ENCODE assay signal across 26 cellular contexts in genomic region chr6:29679962-29680361, GRCh38. TPM values are rescaled to one million over a fixed set of nuclear protein-coding genes. Genes with fewer than 3 reads are reported as not detected.
DNase-seq lines count a peak whose midpoint lies in the region; ATAC-seq, FAIRE-seq and TF ChIP-seq lines count a peak whose summit lies in the region.
"Had no signal": no experiment of that assay in that cellular context is flagged by ENCODE, and none has a peak within 500 bp of the region (broad histone marks: within the 10 kb centered on the region; RNA-seq: fewer than 3 reads in every experiment).

No MANE protein-coding gene starts in this region.

- CTCF ChIA-PET in K562 (lab: Yijun Ruan, JAX; ENCODE audit: low intra/inter-chr PET ratio): no interaction called here

- H3K27ac Mint-ChIP-seq in IgD-negative memory B cell: no peak overlapping the region
- H3K27ac Mint-ChIP-seq: activated CD4-positive, alpha-beta T cell treated with anti-CD3 and anti-CD28 coated beads, Interleukin-2, amount 10 ng/mL, durations not matched to agents 7 days and 5 days; CD4-positive, alpha-beta T cell; neural progenitor cell had no signal

- no peaks in the 10 kb centered on the region for H3K9me3 Mint-ChIP-seq in IgD-negative memory B cell
- H3K9me3 Mint-ChIP-seq: activated CD4-positive, alpha-beta T cell treated with anti-CD3 and anti-CD28 coated beads, Interleukin-2, amount 10 ng/mL, durations not matched to agents 7 days and 5 days; CD4-positive, alpha-beta T cell had no signal

- H3K36me3 ChIP-seq in K562 (ENCODE audit: control insufficient read depth, insufficient read depth, low read length): no peaks in the 10 kb centered on the region
- H3K36me3 ChIP-seq: adrenal gland, HAP-1, neural progenitor cell, vagina had no signal

- H3K27ac ChIP-seq in K562 (ENCODE audit: extremely low read depth, low read depth, low read length): no peak overlapping the region
- H3K27ac ChIP-seq: adrenal gland, neural progenitor cell, vagina had no signal

- H2AFZ ChIP-seq in K562 (ENCODE audit: low read depth, low read length): peak overlapping the region; percentile 75
- H2AFZ ChIP-seq: neural progenitor cell had no signal

- H3K79me2 ChIP-seq in K562 (ENCODE audit: control insufficient read depth, insufficient read depth, low read length): no peaks in the 10 kb centered on the region

- no peaks in the 10 kb centered on the region for H4K20me1 ChIP-seq in K562 (replicated peaks; ENCODE audit: control insufficient read depth, insufficient read depth, low read length)

- no peak overlapping the region; a peak in 1 of 4 replicates for H3K9ac ChIP-seq in K562 (ENCODE audit: insufficient read depth in 1 of 2, low read depth in 2 of 2, low read length in 2 of 2)
- H3K9ac ChIP-seq: neural progenitor cell had no signal

- peak; percentile 68 for ATAC-seq in K562
- ATAC-seq in HG02623 (IDR thresholded peaks at IDR 0.05; ENCODE audit: unreplicated experiment): no peak
- ATAC-seq: left ventricle myocardium superior, mucosa of descending colon had no signal

- no peaks in the 10 kb centered on the region for H3K9me1 ChIP-seq in K562 (ENCODE audit: control insufficient read depth, insufficient read depth, low read length)

- no peak for TF ChIP-seq CTCF in K562 (IDR thresholded peaks at IDR 0.05 in 2 of 3, conservative IDR thresholded peaks at IDR 0.05 in 1 of 3; ENCODE audit: insufficient read depth in 2 of 3, low read depth in 1 of 3, low read length in 3 of 3)

- peaks cover 7% of the 10 kb centered on the region for H3K27me3 Mint-ChIP-seq in IgD-negative memory B cell
- H3K27me3 Mint-ChIP-seq: activated CD4-positive, alpha-beta T cell treated with anti-CD3 and anti-CD28 coated beads, Interleukin-2, amount 10 ng/mL, durations not matched to agents 7 days and 5 days had no signal

- POLR2A ChIA-PET in K562 (lab: Yijun Ruan, JAX): interaction anchor here (0.7 kb wide), 1 partner anchor 1540 kb away, joined by 3 read pairs; no protein-coding TSS in a partner anchor

- no peaks in the 10 kb centered on the region for H3K9me3 ChIP-seq in K562 (replicated peaks; ENCODE audit: control insufficient read depth, insufficient read depth, low read depth, low read length)
- H3K9me3 ChIP-seq: adrenal gland, HAP-1, mucosa of descending colon, vagina had no signal

- no peak for TF ChIP-seq POLR2A in K562 (conservative IDR thresholded peaks at IDR 0.05)

- H3K4me1 ChIP-seq in K562 (replicated peaks in 1 of 2; ENCODE audit: control insufficient read depth in 2 of 2, insufficient read depth in 2 of 2, low read length in 2 of 2): peaks cover 0 to 9% of the 10 kb centered on the region in 2 experiments; a peak in 2 of 5 replicates
- H3K4me1 ChIP-seq: adrenal gland, HAP-1, vagina had no signal

- BruUV-seq in K562 (replicated peaks; lab: Mats Ljungman, UMichigan): no TSS peak

- peaks cover 21 to 33% of the 10 kb centered on the region in 2 experiments; a peak in 3 of 5 replicates for H3K27me3 ChIP-seq in K562 (ENCODE audit: control insufficient read depth in 2 of 2, insufficient read depth in 2 of 2, low read length in 2 of 2)
- H3K27me3 ChIP-seq: adrenal gland, neural progenitor cell, vagina had no signal

- DNase-seq in ELF-1 (ENCODE audit: low read depth, low spot score) (peak; percentile 36), K562 (ENCODE audit: extremely low read depth in 1 of 4, low spot score in 3 of 4) (peak in 2 of 4 experiments; percentile 14 to 21), islet precursor cell (peak; percentile 44), NCI-H1048 (lab: John Stamatoyannopoulos, UW) (no peak), medulla oblongata (ENCODE audit: extremely low spot score) (no peak)
- DNase-seq: activated CD4-positive, alpha-beta T cell treated with anti-CD3 and anti-CD28 coated beads, Interleukin-2, amount 10 ng/mL, durations not matched to agents 7 days and 5 days; activated CD8-positive, alpha-beta memory T cell treated with anti-CD3 and anti-CD28 coated beads, Interleukin-2, amount 50 U/mL, for 48 hours; activated gamma-delta T cell; adrenal gland; CD4-positive, alpha-beta T cell; KBM-7; left ventricle myocardium superior; mucosa of descending colon; NCI-H1930; NCI-H226; NCI-H748 treated with DMSO at 0.1 percent for 48 hours; Right ventricle myocardium superior; SW 1271 had no signal

- no peak for TF ChIP-seq EP300 in K562 (IDR thresholded peaks at IDR 0.05; ENCODE audit: low read length)

- no peak for TF ChIP-seq RAD21 in K562 (CRISPR knock-in tag; conservative IDR thresholded peaks at IDR 0.05 in 1 of 2, IDR thresholded peaks at IDR 0.05 in 1 of 2)

- H3K4me1 Mint-ChIP-seq in IgD-negative memory B cell: peaks cover 5 to 10% (median 6%) of the 10 kb centered on the region in 3 donors

- no peaks in the 10 kb centered on the region for H3K36me3 Mint-ChIP-seq in IgD-negative memory B cell
- H3K36me3 Mint-ChIP-seq: neural progenitor cell had no signal

- peak overlapping the region; percentile 35 for H3K4me2 ChIP-seq in K562 (ENCODE audit: insufficient read depth, low read length)
- H3K4me2 ChIP-seq: neural progenitor cell had no signal

- FAIRE-seq in K562 (lab: Jason Lieb, UNC): peak; percentile 46
- FAIRE-seq: endometrium had no signal

- in situ Hi-C loops in K562 (cut with MboI): no loop called here

- WGBS in K562 (ENCODE audit: insufficient coverage, low coverage, missing lambda C conversion rate): 7% methylated on average over 13 of the region's 13 CpGs

- intact Hi-C loops in K562 (cut with micrococcal nuclease): no loop called here

- peak overlapping the region in 3 of 4 donors; percentile 65 to 83 (median 74) for H3K4me3 Mint-ChIP-seq in IgD-negative memory B cell
- H3K4me3 Mint-ChIP-seq: activated CD4-positive, alpha-beta T cell treated with anti-CD3 and anti-CD28 coated beads, Interleukin-2, amount 10 ng/mL, durations not matched to agents 7 days and 5 days; CD4-positive, alpha-beta T cell; neural progenitor cell had no signal

- H3K4me3 ChIP-seq in K562: no peak overlapping the region
- H3K4me3 ChIP-seq: adrenal gland, HAP-1, mucosa of descending colon, neural progenitor cell, vagina had no signal

RNA-seq across cellular contexts. Expression of gene ZFP57, which starts 1.0 kb away (rescaled TPM):
- 1.3 TPM for polyA plus RNA-seq in IgD-negative memory B cell
- total RNA-seq in K562 (2011; cell fraction: chromatin; rRNA removed; ENCODE audit: low replicate concordance): 0.14 TPM in 1 of 2 replicates, not detected in the other
- not detected in 2 replicates for total RNA-seq in K562 (2011; cell fraction: nucleolus; rRNA removed)
- total RNA-seq in K562 (2011; cell fraction: nucleoplasm; rRNA removed): not detected in 2 replicates
- total RNA-seq in K562 (2014; rRNA removed): 0.20 and 0.23 TPM in 2 replicates
- 0.13 and 0.22 TPM in 2 replicates for total RNA-seq in K562 (2014; rRNA removed; fragmentation: Illumina TruSeq; extraction: Trizol)
- total RNA-seq in K562 (2015; rRNA removed; fragmentation: Illumina TruSeq; extraction: Trizol): 0.07 TPM in 1 of 2 replicates, not detected in the other
- 0.13 TPM in 2 replicates for total RNA-seq in K562 (2021)
- polyA plus RNA-seq in K562 (2011; rRNA removed): 0.04 TPM in 1 of 2 replicates, not detected in the other
- not detected in 2 replicates for polyA plus RNA-seq in K562 (2011; cell fraction: cytosol; rRNA removed)
- polyA plus RNA-seq in K562 (2011; cell fraction: nucleus; rRNA removed): not detected in 2 replicates
- 0.05 and 0.15 TPM in 2 replicates for polyA plus RNA-seq in K562 (2012)
- 0.10 and 0.28 TPM in 2 replicates for polyA plus RNA-seq in K562 (2014; fragmentation: Illumina TruSeq; extraction: Trizol)
- polyA plus RNA-seq in K562 (2014; fragmentation: Nextera tagmentation; extraction: Ambion mirVana): under 1 TPM; 0.07 to 0.11 TPM
- polyA plus RNA-seq in K562 (2014; rRNA removed): 0.09 and 0.28 TPM in 2 replicates
- not detected in 2 replicates for polyA minus RNA-seq in K562 (2011; rRNA and poly(A)+ RNA removed)
- polyA minus RNA-seq in K562 (2011; cell fraction: cytosol; rRNA and poly(A)+ RNA removed): not detected in 2 replicates
- not detected in 2 replicates for polyA minus RNA-seq in K562 (2011; cell fraction: nucleus; rRNA and poly(A)+ RNA removed)
- total RNA-seq: activated CD4-positive, alpha-beta T cell treated with anti-CD3 and anti-CD28 coated beads, Interleukin-2, amount 10 ng/mL, durations not matched to agents 7 days and 5 days; CD4-positive, alpha-beta T cell; left ventricle myocardium superior; mucosa of descending colon; OCI-LY7; Right ventricle myocardium superior; temporal lobe had no signal

RNA-seq across cellular contexts. Expression of gene MOG, which starts 23.1 kb away (rescaled TPM):
- polyA plus RNA-seq in IgD-negative memory B cell: not detected
- 0.48 TPM in 1 of 2 replicates, not detected in the other for total RNA-seq in K562 (2011; cell fraction: chromatin; rRNA removed; ENCODE audit: low replicate concordance)
- total RNA-seq in K562 (2011; cell fraction: nucleolus; rRNA removed): not detected in 2 replicates
- total RNA-seq in K562 (2011; cell fraction: nucleoplasm; rRNA removed): 0.15 TPM in 1 of 2 replicates, not detected in the other
- not detected in 2 replicates for total RNA-seq in K562 (2014; rRNA removed)
- not detected in 2 replicates for total RNA-seq in K562 (2014; rRNA removed; fragmentation: Illumina TruSeq; extraction: Trizol)
- total RNA-seq in K562 (2015; rRNA removed; fragmentation: Illumina TruSeq; extraction: Trizol): not detected in 2 replicates
- total RNA-seq in K562 (2021): not detected in 2 replicates
- not detected in 2 replicates for polyA plus RNA-seq in K562 (2011; rRNA removed)
- not detected in 2 replicates for polyA plus RNA-seq in K562 (2011; cell fraction: cytosol; rRNA removed)
- polyA plus RNA-seq in K562 (2011; cell fraction: nucleus; rRNA removed): not detected in 2 replicates
- not detected in 2 replicates for polyA plus RNA-seq in K562 (2012)
- polyA plus RNA-seq in K562 (2014; fragmentation: Illumina TruSeq; extraction: Trizol): not detected in 2 replicates
- not detected for polyA plus RNA-seq in K562 (2014; fragmentation: Nextera tagmentation; extraction: Ambion mirVana)
- not detected in 2 replicates for polyA plus RNA-seq in K562 (2014; rRNA removed)
- not detected in 2 replicates for polyA minus RNA-seq in K562 (2011; rRNA and poly(A)+ RNA removed)
- not detected in 2 replicates for polyA minus RNA-seq in K562 (2011; cell fraction: cytosol; rRNA and poly(A)+ RNA removed)
- not detected in 2 replicates for polyA minus RNA-seq in K562 (2011; cell fraction: nucleus; rRNA and poly(A)+ RNA removed)
- total RNA-seq: activated CD4-positive, alpha-beta T cell treated with anti-CD3 and anti-CD28 coated beads, Interleukin-2, amount 10 ng/mL, durations not matched to agents 7 days and 5 days; adrenal gland; CD4-positive, alpha-beta T cell; mucosa of descending colon; OCI-LY7; vagina had no signal
- polyA plus RNA-seq: adrenal gland had no signal

RNA-seq across cellular contexts. Expression of gene HLA-F, which starts 43.3 kb away (rescaled TPM):
- 393 TPM for polyA plus RNA-seq in IgD-negative memory B cell
- not detected in 2 replicates for total RNA-seq in K562 (2011; cell fraction: chromatin; rRNA removed; ENCODE audit: low replicate concordance)
- not detected in 2 replicates for total RNA-seq in K562 (2011; cell fraction: nucleolus; rRNA removed)
- total RNA-seq in K562 (2011; cell fraction: nucleoplasm; rRNA removed): not detected in 2 replicates
- not detected in 2 replicates for total RNA-seq in K562 (2014; rRNA removed)
- not detected in 2 replicates for total RNA-seq in K562 (2014; rRNA removed; fragmentation: Illumina TruSeq; extraction: Trizol)
- total RNA-seq in K562 (2015; rRNA removed; fragmentation: Illumina TruSeq; extraction: Trizol): not detected in 2 replicates
- total RNA-seq in K562 (2021): 0.40 and 0.89 TPM in 2 replicates
- not detected in 2 replicates for polyA plus RNA-seq in K562 (2011; rRNA removed)
- not detected in 2 replicates for polyA plus RNA-seq in K562 (2011; cell fraction: cytosol; rRNA removed)
- not detected in 2 replicates for polyA plus RNA-seq in K562 (2011; cell fraction: nucleus; rRNA removed)
- 0.43 and 1.1 TPM in 2 replicates for polyA plus RNA-seq in K562 (2012)
- not detected in 2 replicates for polyA plus RNA-seq in K562 (2014; fragmentation: Illumina TruSeq; extraction: Trizol)
- polyA plus RNA-seq in K562 (2014; fragmentation: Nextera tagmentation; extraction: Ambion mirVana): under 1 TPM; 0.46 to 0.76 TPM
- polyA plus RNA-seq in K562 (2014; rRNA removed): 0.15 TPM in 1 of 2 replicates, not detected in the other
- polyA minus RNA-seq in K562 (2011; rRNA and poly(A)+ RNA removed): not detected in 2 replicates
- not detected in 2 replicates for polyA minus RNA-seq in K562 (2011; cell fraction: cytosol; rRNA and poly(A)+ RNA removed)
- polyA minus RNA-seq in K562 (2011; cell fraction: nucleus; rRNA and poly(A)+ RNA removed): not detected in 2 replicates

RNA-seq across cellular contexts. Expression of gene GABBR1, which starts 47.0 kb away (rescaled TPM):
- polyA plus RNA-seq in IgD-negative memory B cell: 6.8 TPM
- total RNA-seq in K562 (2011; cell fraction: chromatin; rRNA removed; ENCODE audit: low replicate concordance): 315 and 347 TPM in 2 replicates
- 122 and 127 TPM in 2 replicates for total RNA-seq in K562 (2011; cell fraction: nucleolus; rRNA removed)
- 213 and 355 TPM in 2 replicates for total RNA-seq in K562 (2011; cell fraction: nucleoplasm; rRNA removed)
- total RNA-seq in K562 (2014; rRNA removed): 8.4 and 13.8 TPM in 2 replicates
- 13.8 and 18.0 TPM in 2 replicates for total RNA-seq in K562 (2014; rRNA removed; fragmentation: Illumina TruSeq; extraction: Trizol)
- total RNA-seq in K562 (2015; rRNA removed; fragmentation: Illumina TruSeq; extraction: Trizol): 20.8 and 24.1 TPM in 2 replicates
- total RNA-seq in K562 (2021): 32.0 and 43.6 TPM in 2 replicates
- 32.0 and 38.1 TPM in 2 replicates for polyA plus RNA-seq in K562 (2011; rRNA removed)
- polyA plus RNA-seq in K562 (2011; cell fraction: cytosol; rRNA removed): 26.4 and 34.1 TPM in 2 replicates
- 333 and 428 TPM in 2 replicates for polyA plus RNA-seq in K562 (2011; cell fraction: nucleus; rRNA removed)
- 38.3 and 56.3 TPM in 2 replicates for polyA plus RNA-seq in K562 (2012)
- polyA plus RNA-seq in K562 (2014; fragmentation: Illumina TruSeq; extraction: Trizol): 30.7 and 39.5 TPM in 2 replicates
- polyA plus RNA-seq in K562 (2014; fragmentation: Nextera tagmentation; extraction: Ambion mirVana): 1 to 10 TPM; 2.2 to 2.4 TPM
- 42.1 and 48.3 TPM in 2 replicates for polyA plus RNA-seq in K562 (2014; rRNA removed)
- polyA minus RNA-seq in K562 (2011; rRNA and poly(A)+ RNA removed): 28.2 and 30.1 TPM in 2 replicates
- 8.6 and 13.7 TPM in 2 replicates for polyA minus RNA-seq in K562 (2011; cell fraction: cytosol; rRNA and poly(A)+ RNA removed)
- 61.4 and 72.4 TPM in 2 replicates for polyA minus RNA-seq in K562 (2011; cell fraction: nucleus; rRNA and poly(A)+ RNA removed)

Comparison
In these comparisons a context has a peak if more than half of its experiments do, and no peak if none do; other contexts are left out.
1. DNase-seq: peak in ELF-1 (single experiment) and islet precursor cell (single experiment); none in NCI-H1048 (single experiment) and medulla oblongata (single experiment).
2. RNA of gene HLA-F, which starts 43.3 kb away (polyA plus RNA-seq): 393 TPM in IgD-negative memory B cell (single experiment); 0.15 to 1.1 TPM in K562; every median in the first group is over 100 times any median in the second.